ENCODE assay signal across 21 cellular contexts in genomic region chr4:80806472-80806871, GRCh38.
"Had no signal": no experiment of that assay in that cellular context is flagged by ENCODE, and none has a peak within 500 bp of the region (broad histone marks: within the 10 kb centered on the region; RNA-seq: fewer than 3 reads in every experiment).

No MANE protein-coding gene starts in this region.

- H3K36me3 ChIP-seq: left lung, spleen, thyroid gland had no signal

- H3K4me3 Mint-ChIP-seq: activated CD4-positive, alpha-beta memory T cell treated with anti-CD3 and anti-CD28 coated beads for 36 hours; activated naive CD4-positive, alpha-beta T cell treated with anti-CD3 and anti-CD28 coated beads, Interleukin-2, amount 10 ng/mL, durations not matched to agents 7 days and 5 days; dendritic cell treated with granulocyte-macrophage colony-stimulating factor and Interleukin-4, amounts not matched to agents 40 ng/mL and 50 ng/mL, for 4 days; naive thymus-derived CD4-positive, alpha-beta T cell; neural crest cell had no signal

- H3K4me1 ChIP-seq: body of pancreas, left lung, spleen, thyroid gland had no signal

- H3K9me3 ChIP-seq: body of pancreas, left lung, spleen, thyroid gland had no signal

- DNase-seq: activated CD4-positive, alpha-beta memory T cell treated with anti-CD3 and anti-CD28 coated beads for 36 hours; activated CD4-positive, alpha-beta T cell treated with anti-CD3 and anti-CD28 coated beads for 48 hours; activated effector memory CD4-positive, alpha-beta T cell treated with anti-CD3 and anti-CD28 coated beads, Interleukin-2, amount 50 U/mL, for 16 hours; activated naive CD4-positive, alpha-beta T cell treated with anti-CD3 and anti-CD28 coated beads, Interleukin-2, amount 10 ng/mL, durations not matched to agents 7 days and 5 days; activated T-cell treated with anti-CD3 and anti-CD28 coated beads for 4 hours; body of pancreas; caudate nucleus; effector memory CD4-positive, alpha-beta T cell; hippocampal formation; left lung; naive thymus-derived CD4-positive, alpha-beta T cell; occipital lobe; posterior cingulate gyrus; spleen; stimulated activated CD4-positive, alpha-beta T cell treated with anti-CD3 and anti-CD28 coated beads, Interleukin-4, amount 100 ng/mL, for 4 hours; stimulated activated naive CD8-positive, alpha-beta T cell treated with anti-CD3 and anti-CD28 coated beads, Interleukin-15, Interleukin-2, amounts not matched to agents 100 U/mL and 50 U/mL, for 24 hours; thyroid gland had no signal

- H3K9me3 Mint-ChIP-seq: activated CD4-positive, alpha-beta memory T cell treated with anti-CD3 and anti-CD28 coated beads for 36 hours; activated naive CD4-positive, alpha-beta T cell treated with anti-CD3 and anti-CD28 coated beads, Interleukin-2, amount 10 ng/mL, durations not matched to agents 7 days and 5 days; dendritic cell treated with granulocyte-macrophage colony-stimulating factor and Interleukin-4, amounts not matched to agents 40 ng/mL and 50 ng/mL, for 4 days; naive thymus-derived CD4-positive, alpha-beta T cell; neural crest cell had no signal

- H3K27me3 Mint-ChIP-seq: activated CD4-positive, alpha-beta memory T cell treated with anti-CD3 and anti-CD28 coated beads for 36 hours; activated naive CD4-positive, alpha-beta T cell treated with anti-CD3 and anti-CD28 coated beads, Interleukin-2, amount 10 ng/mL, durations not matched to agents 7 days and 5 days; dendritic cell treated with granulocyte-macrophage colony-stimulating factor and Interleukin-4, amounts not matched to agents 40 ng/mL and 50 ng/mL, for 4 days; naive thymus-derived CD4-positive, alpha-beta T cell had no signal

- H3K4me3 ChIP-seq: body of pancreas, left lung, lung, spleen, thyroid gland had no signal

- H3K27me3 ChIP-seq: body of pancreas, left lung, spleen, thyroid gland had no signal

- H3K27ac ChIP-seq: body of pancreas, left lung, spleen, thyroid gland had no signal

- FAIRE-seq: frontal cortex had no signal

- H3K4me1 Mint-ChIP-seq: activated naive CD4-positive, alpha-beta T cell treated with anti-CD3 and anti-CD28 coated beads, Interleukin-2, amount 10 ng/mL, durations not matched to agents 7 days and 5 days; neural crest cell had no signal

- H3K27ac Mint-ChIP-seq: activated CD4-positive, alpha-beta memory T cell treated with anti-CD3 and anti-CD28 coated beads for 36 hours; activated naive CD4-positive, alpha-beta T cell treated with anti-CD3 and anti-CD28 coated beads, Interleukin-2, amount 10 ng/mL, durations not matched to agents 7 days and 5 days; dendritic cell treated with granulocyte-macrophage colony-stimulating factor and Interleukin-4, amounts not matched to agents 40 ng/mL and 50 ng/mL, for 4 days; naive thymus-derived CD4-positive, alpha-beta T cell had no signal

- H3K36me3 Mint-ChIP-seq: activated CD4-positive, alpha-beta memory T cell treated with anti-CD3 and anti-CD28 coated beads for 36 hours; activated naive CD4-positive, alpha-beta T cell treated with anti-CD3 and anti-CD28 coated beads, Interleukin-2, amount 10 ng/mL, durations not matched to agents 7 days and 5 days; naive thymus-derived CD4-positive, alpha-beta T cell had no signal
